ENCODE assay signal across 8 cellular contexts in the genomic region with DNA sequence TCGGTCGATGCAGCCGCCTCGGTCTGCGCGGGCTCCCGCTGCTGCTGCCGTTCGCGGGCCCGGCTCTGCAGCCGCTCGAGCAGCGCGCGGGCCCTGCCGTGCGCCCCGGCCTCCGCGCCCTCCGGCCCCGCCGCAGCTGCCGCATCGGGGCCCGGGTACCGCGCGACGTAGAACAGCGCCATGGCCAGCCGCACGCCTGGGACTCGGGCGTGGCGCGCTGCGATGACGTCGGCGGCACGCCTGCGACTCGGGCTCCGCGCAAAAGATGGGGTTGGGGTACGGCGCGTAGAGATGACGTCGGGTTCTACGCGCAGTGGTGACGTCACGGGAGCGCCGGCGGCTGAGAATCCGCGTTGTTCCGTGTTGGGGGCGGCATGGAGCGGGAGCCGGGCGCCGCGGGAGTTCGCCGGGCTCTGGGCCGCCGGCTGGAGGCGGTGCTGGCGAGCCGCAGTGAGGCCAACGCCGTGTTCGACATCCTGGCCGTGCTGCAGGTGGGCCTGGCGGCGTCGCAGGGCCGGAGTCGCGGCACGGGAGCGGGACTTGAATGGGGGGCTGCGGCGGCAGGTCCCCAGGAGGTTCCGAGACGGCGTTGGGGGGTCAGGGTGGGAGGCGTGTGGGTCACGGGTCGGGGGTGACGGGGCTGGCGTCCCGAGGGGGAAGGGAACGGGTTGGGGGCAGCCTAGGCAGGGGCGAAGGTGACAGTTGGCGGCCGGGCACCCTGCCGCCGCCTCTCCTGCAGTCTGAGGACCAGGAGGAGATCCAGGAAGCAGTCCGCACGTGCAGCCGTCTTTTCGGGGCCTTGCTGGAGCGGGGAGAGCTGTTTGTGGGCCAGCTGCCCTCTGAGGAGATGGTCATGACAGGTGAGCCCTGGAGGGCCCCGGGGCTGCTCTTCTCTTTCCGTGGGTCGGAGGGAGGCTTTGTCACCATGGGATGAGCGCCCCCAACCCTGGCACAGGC. TPM values are rescaled to one million over a fixed set of nuclear protein-coding genes. Genes with fewer than 3 reads are reported as not detected.
DNase-seq lines count a peak whose midpoint lies in the region; ATAC-seq and TF ChIP-seq lines count a peak whose summit lies in the region.

TSS of gene DDX51 (minus strand) at position 205 of the 957 bp plus-strand sequence. CDS start at position 182, 23 bp downstream.
TSS of gene NOC4L (plus strand) at position 343 of the 957 bp plus-strand sequence. CDS start at position 375, 32 bp downstream.

- peak within 1 kb of the TSS; percentile 72 for H3K4ac ChIP-seq in IMR-90 (ENCODE audit: low read depth, low read length)

- no peak within 1 kb of the TSS; the same call in 1 of the 2 replicates for H4K91ac ChIP-seq in IMR-90 (ENCODE audit: insufficient read depth, low read depth, low read length)

- H3K27me3 ChIP-seq in IMR-90 (ENCODE audit: control insufficient read depth, insufficient read depth, low read length) (no peaks in the 10 kb centered on the region), mucosa of rectum (ENCODE audit: control insufficient read depth in 2 of 2, insufficient read depth in 2 of 2, low read length in 2 of 2) (no peaks in the 10 kb centered on the region)

- H3K4me1 ChIP-seq in IMR-90 (ENCODE audit: control insufficient read depth, insufficient read depth, low read length) (peaks cover 9% of the 10 kb centered on the region), mucosa of rectum (ENCODE audit: control insufficient read depth in 2 of 2, insufficient read depth in 2 of 2, low read length in 2 of 2) (peaks cover 18 to 20% of the 10 kb centered on the region in 2 donors)

- ATAC-seq in GM21528 (IDR thresholded peaks at IDR 0.05; ENCODE audit: low FRiP score, unreplicated experiment): peak; percentile 71
- ATAC-seq in IMR-90 (ENCODE audit: low read depth): peak; percentile 94

- no peak within 1 kb of the TSS for H4K5ac ChIP-seq in IMR-90 (ENCODE audit: low read depth, low read length)

- H3K9me1 ChIP-seq in IMR-90 (ENCODE audit: insufficient read depth, low read length): 0 out of 2 replicates have a peak, but pooled peaks cover 3% of the 10 kb centered on the region

- intact Hi-C loops in IMR-90 (cut with micrococcal nuclease): no loop called here

- peak within 1 kb of the TSS in 1 of 2 experiments; percentile 87; a peak in 2 of 4 replicates for H4K8ac ChIP-seq in IMR-90 (ENCODE audit: low read depth in 2 of 2, low read length in 2 of 2)

- H3K56ac ChIP-seq in IMR-90 (ENCODE audit: extremely low read depth, insufficient read depth, low read length): no peak within 1 kb of the TSS

- TF ChIP-seq POLR2A in IMR-90 (IDR thresholded peaks at IDR 0.05; ENCODE audit: low read depth, low read length): peak; percentile 62
- TF ChIP-seq POLR2A in erythroblast (IDR thresholded peaks at IDR 0.05; ENCODE audit: low read length): peak; percentile 74

- H3K23ac ChIP-seq in IMR-90 (ENCODE audit: low read depth, low read length): no peak within 1 kb of the TSS

- DNase-seq in DMS153 (lab: John Stamatoyannopoulos, UW) (peak; percentile 85), IMR-90 (peak; percentile 93), OCI-M2 (lab: John Stamatoyannopoulos, UW; ENCODE audit: unreplicated experiment) (peak; percentile 25), activated T-cell treated with anti-CD3 and anti-CD28 coated beads for 4 hours (peak; percentile 96), erythroblast (lab: John Stamatoyannopoulos, UW) (peak; percentile 97 to 99)
- DNase-seq in stimulated activated CD8-positive, alpha-beta memory T cell treated with anti-CD3 and anti-CD28 coated beads, Interleukin-4, amount 100 ng/mL, for 4 hours (ENCODE audit: low read depth in 2 of 2, low spot score in 1 of 2): peak; percentile 89 to 91

- BruUV-seq in IMR-90 (replicated peaks; lab: Mats Ljungman, UMichigan): no TSS peak

- no peak within 1 kb of the TSS for H3K18ac ChIP-seq in IMR-90 (ENCODE audit: low read depth, low read length)

- CTCF ChIA-PET in IMR-90 (lab: Yijun Ruan, JAX): no interaction called here

- peak within 1 kb of the TSS; percentile 99 for H2AFZ ChIP-seq in IMR-90 (replicated peaks; ENCODE audit: low read length, poor library complexity)

- H3K27ac ChIP-seq in IMR-90 (ENCODE audit: insufficient read depth, low read length) (peak within 1 kb of the TSS; percentile 71; the same call in 1 of the 2 replicates), mucosa of rectum (ENCODE audit: low read depth in 2 of 2, low read length in 2 of 2) (peak within 1 kb of the TSS; percentile 63 to 68)

- H2AK9ac ChIP-seq in IMR-90 (replicated peaks; ENCODE audit: low read depth, low read length, poor library complexity): peak within 1 kb of the TSS; percentile 92

- H2BK15ac ChIP-seq in IMR-90 (ENCODE audit: low read depth, low read length): no peak within 1 kb of the TSS

- 0 out of 2 replicates have a peak within 1 kb of the TSS, but pooled peaks have one; percentile 36 for H2AK5ac ChIP-seq in IMR-90 (ENCODE audit: low read depth, low read length)

- H2BK120ac ChIP-seq in IMR-90 (ENCODE audit: low read depth, low read length): no peak within 1 kb of the TSS

- no peak within 1 kb of the TSS for H3K14ac ChIP-seq in IMR-90 (replicated peaks; ENCODE audit: low read depth, low read length)

- H3K4me2 ChIP-seq in IMR-90 (ENCODE audit: low read depth, low read length): peak within 1 kb of the TSS; percentile 98

- peak within 1 kb of the TSS; percentile 56 for H2BK5ac ChIP-seq in IMR-90 (ENCODE audit: low read depth, low read length, poor library complexity, severe bottlenecking)

- H3K9me3 ChIP-seq in IMR-90 (ENCODE audit: control insufficient read depth, insufficient read depth, low read length) (no peaks in the 10 kb centered on the region), mucosa of rectum (ENCODE audit: control insufficient read depth in 2 of 2, low read length in 2 of 2) (no peaks in the 10 kb centered on the region)

- H3K4me3 ChIP-seq in IMR-90 (ENCODE audit: insufficient read depth, low read depth, low read length): peak within 1 kb of the TSS; percentile 95
- peak within 1 kb of the TSS; percentile 81 to 83 for H3K4me3 ChIP-seq in mucosa of rectum (ENCODE audit: low read length in 2 of 2)

- H3K36me3 ChIP-seq in IMR-90 (ENCODE audit: control insufficient read depth, insufficient read depth, low read length): peaks cover 39% of the 10 kb centered on the region
- H3K36me3 ChIP-seq in mucosa of rectum (ENCODE audit: control insufficient read depth in 2 of 2, insufficient read depth in 2 of 2, low read length in 2 of 2): peaks cover 28 to 29% of the 10 kb centered on the region in 2 donors

- peaks cover 5% of the 10 kb centered on the region; the same call in 1 of the 2 replicates for H4K20me1 ChIP-seq in IMR-90 (ENCODE audit: insufficient read depth, low read length)

- in situ Hi-C loops in IMR-90 (cut with MboI; ENCODE audit: low sequenced_read_pairs): no loop called here

- H3K79me1 ChIP-seq in IMR-90 (ENCODE audit: low read depth in 1 of 2, low read length in 2 of 2): peaks cover 13 to 40% of the 10 kb centered on the region in 2 experiments

- H3K9ac ChIP-seq in IMR-90 (ENCODE audit: low read depth, low read length): peak within 1 kb of the TSS; percentile 86
- H3K9ac ChIP-seq in mucosa of rectum (ENCODE audit: low read depth in 1 of 2, low read length in 2 of 2): peak within 1 kb of the TSS; percentile 74 to 89

- peak; percentile 7; the same call in 1 of the 2 replicates for TF ChIP-seq CTCF in IMR-90 (conservative IDR thresholded peaks at IDR 0.05; ENCODE audit: low read depth, low read length)

- TF ChIP-seq RAD21 in IMR-90 (IDR thresholded peaks at IDR 0.05; ENCODE audit: low read length): no peak

- dilution Hi-C loops in IMR-90 (cut with HindIII; ENCODE audit: low sequenced_read_pairs, unreplicated experiment): no loop called here

- POLR2A ChIA-PET in IMR-90 (lab: Charles Lee; ENCODE audit: unreplicated experiment): no interaction called here

- 0% methylated on average over 54 of the region's 113 CpGs; no CpG with 5 or more reads in 1 of the 2 experiments for WGBS in IMR-90 (ENCODE audit: extremely low coverage in 2 of 2, insufficient read length in 1 of 2), 2 experiments

- H2BK20ac ChIP-seq in IMR-90 (ENCODE audit: low read depth, low read length): no peak within 1 kb of the TSS

TF ChIP-seq in IMR-90, 13 proteins besides CTCF, POLR2A, EP300 and RAD21 (continues in another document):
- TF ChIP-seq CEBPB (IDR thresholded peaks at IDR 0.05; ENCODE audit: low read depth, low read length) (no peak), RFX5 (IDR thresholded peaks at IDR 0.05; ENCODE audit: low read depth, low read length) (no peak), BHLHE40 (IDR thresholded peaks at IDR 0.05; ENCODE audit: low read depth, low read length) (peak; percentile 94), RCOR1 (IDR thresholded peaks at IDR 0.05; ENCODE audit: insufficient replicate concordance, low read length) (no peak), MAFK (IDR thresholded peaks at IDR 0.05; ENCODE audit: low read depth, low read length) (no peak), MAZ (IDR thresholded peaks at IDR 0.05; ENCODE audit: borderline replicate concordance, low read depth, low read length) (peak; percentile 98), NFE2L2 (IDR thresholded peaks at IDR 0.05; ENCODE audit: low read depth, low read length) (no peak; the same call in none of the 2 replicates), CHD1 (IDR thresholded peaks at IDR 0.05; ENCODE audit: low read depth, low read length) (no peak)
- TF ChIP-seq, protein P1, sequence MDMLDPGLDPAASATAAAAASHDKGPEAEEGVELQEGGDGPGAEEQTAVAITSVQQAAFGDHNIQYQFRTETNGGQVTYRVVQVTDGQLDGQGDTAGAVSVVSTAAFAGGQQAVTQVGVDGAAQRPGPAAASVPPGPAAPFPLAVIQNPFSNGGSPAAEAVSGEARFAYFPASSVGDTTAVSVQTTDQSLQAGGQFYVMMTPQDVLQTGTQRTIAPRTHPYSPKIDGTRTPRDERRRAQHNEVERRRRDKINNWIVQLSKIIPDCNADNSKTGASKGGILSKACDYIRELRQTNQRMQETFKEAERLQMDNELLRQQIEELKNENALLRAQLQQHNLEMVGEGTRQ (IDR thresholded peaks at IDR 0.05; ENCODE audit: low read depth, low read length): no peak; the same call in 1 of the 2 replicates

RNA-seq across cellular contexts. Expression of gene DDX51, which starts in this region (rescaled TPM):
- 3.3 and 3.8 TPM in 2 replicates for total RNA-seq in IMR-90 (2012; rRNA removed)
- 14.5 and 17.2 TPM in 2 replicates for polyA plus RNA-seq in IMR-90 (2012; rRNA removed)
- 10.6 and 16.7 TPM in 2 replicates for polyA plus RNA-seq in IMR-90 (2012; cell fraction: cytosol; rRNA removed)
- polyA plus RNA-seq in IMR-90 (2012; cell fraction: nucleus; rRNA removed; ENCODE audit: low replicate concordance): 29.6 and 67.5 TPM in 2 replicates

RNA-seq across cellular contexts. Expression of gene NOC4L, which starts in this region (rescaled TPM):
- 5.2 and 6.1 TPM in 2 replicates for total RNA-seq in IMR-90 (2012; rRNA removed)
- polyA plus RNA-seq in IMR-90 (2012; rRNA removed): 13.4 and 17.0 TPM in 2 replicates
- 12.0 and 16.4 TPM in 2 replicates for polyA plus RNA-seq in IMR-90 (2012; cell fraction: cytosol; rRNA removed)
- 12.2 and 32.5 TPM in 2 replicates for polyA plus RNA-seq in IMR-90 (2012; cell fraction: nucleus; rRNA removed; ENCODE audit: low replicate concordance)

Comparison
In these comparisons a context has a peak if more than half of its experiments do, and no peak if none do; other contexts are left out.
1. Peak in every context shown above with its lines: DNase-seq, ATAC-seq, H3K4me3 ChIP-seq and H3K27ac ChIP-seq.
2. DNase-seq: peak in every context shown above with its lines; median percentile 98 in erythroblast; 96 in activated T-cell treated with anti-CD3 and anti-CD28 coated beads for 4 hours; 93 in IMR-90; 90 in stimulated activated CD8-positive, alpha-beta memory T cell treated with anti-CD3 and anti-CD28 coated beads, Interleukin-4, amount 100 ng/mL, for 4 hours; 85 in DMS153; 25 in OCI-M2.